In the genomic region with DNA sequence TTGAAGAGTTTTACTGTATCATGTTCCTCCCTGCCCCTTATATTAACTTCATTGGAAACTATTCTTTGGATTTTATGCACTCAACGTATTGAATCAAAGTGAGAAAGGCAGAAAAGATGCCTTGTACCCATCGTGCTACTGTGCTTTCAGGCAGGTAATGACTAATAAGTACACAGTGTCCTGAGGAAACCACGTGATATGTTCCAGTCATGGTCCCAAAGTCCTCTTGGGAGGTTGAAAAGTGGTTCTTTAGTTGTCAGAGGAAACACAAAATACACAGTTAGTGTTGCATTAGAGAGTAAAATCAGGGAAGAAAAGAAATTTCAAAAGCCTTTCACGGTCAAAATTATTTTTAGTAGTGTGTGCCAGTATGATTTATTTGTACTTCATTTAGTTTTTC, we compare ENCODE assay signal across 19 cellular contexts.
"Had no signal": no experiment of that assay in that cellular context is flagged by ENCODE, and none has a peak within 500 bp of the region (broad histone marks: within the 10 kb centered on the region; RNA-seq: fewer than 3 reads in every experiment).

No MANE protein-coding gene starts in this region.

- H3K27ac Mint-ChIP-seq: activated CD4-positive, alpha-beta T cell treated with anti-CD3 and anti-CD28 coated beads, Interleukin-2, amount 10 ng/mL, durations not matched to agents 24 days and 14 days; activated CD8-positive, alpha-beta T cell treated with anti-CD3 and anti-CD28 coated beads for 36 hours; activated naive CD4-positive, alpha-beta T cell treated with anti-CD3 and anti-CD28 coated beads for 36 hours; activated T-helper 17 cell treated with anti-CD3 and anti-CD28 coated beads, Interleukin-2, amount 50 U/mL, for 72 hours; naive B cell; T-cell had no signal

- H3K9me3 Mint-ChIP-seq: activated CD4-positive, alpha-beta T cell treated with anti-CD3 and anti-CD28 coated beads, Interleukin-2, amount 10 ng/mL, durations not matched to agents 24 days and 14 days; activated CD8-positive, alpha-beta T cell treated with anti-CD3 and anti-CD28 coated beads for 36 hours; activated naive CD4-positive, alpha-beta T cell treated with anti-CD3 and anti-CD28 coated beads for 36 hours had no signal

- ATAC-seq: activated CD8-positive, alpha-beta T cell treated with anti-CD3 and anti-CD28 coated beads for 36 hours; activated T-helper 17 cell treated with anti-CD3 and anti-CD28 coated beads, Interleukin-2, amount 50 U/mL, for 72 hours; mucosa of descending colon; T-cell had no signal

- DNase-seq: activated CD4-positive, alpha-beta T cell treated with anti-CD3 and anti-CD28 coated beads, Interleukin-2, amount 10 ng/mL, durations not matched to agents 24 days and 14 days; activated CD8-positive, alpha-beta T cell treated with anti-CD3 and anti-CD28 coated beads for 36 hours; activated naive CD4-positive, alpha-beta T cell treated with anti-CD3 and anti-CD28 coated beads for 36 hours; activated T-cell treated with anti-CD3 and anti-CD28 coated beads, Interleukin-2, amount 50 U/mL, for 1 hour; effector CD4-positive, alpha-beta T cell; foreskin fibroblast; hippocampal formation; islet precursor cell; mesenchymal stem cell; mucosa of descending colon; naive B cell; stimulated activated CD4-positive, alpha-beta T cell treated with anti-CD3 and anti-CD28 coated beads, Interleukin-15, amount 100 ng/mL, for 24 hours; stimulated activated CD4-positive, alpha-beta T cell treated with anti-CD3 and anti-CD28 coated beads, Interleukin-2, amount 100 ng/mL, for 48 hours; T-cell had no signal

- H3K27me3 ChIP-seq: ascending aorta had no signal

- H3K4me3 Mint-ChIP-seq: activated CD4-positive, alpha-beta T cell treated with anti-CD3 and anti-CD28 coated beads, Interleukin-2, amount 10 ng/mL, durations not matched to agents 24 days and 14 days; activated CD8-positive, alpha-beta T cell treated with anti-CD3 and anti-CD28 coated beads for 36 hours; activated naive CD4-positive, alpha-beta T cell treated with anti-CD3 and anti-CD28 coated beads for 36 hours; activated T-helper 17 cell treated with anti-CD3 and anti-CD28 coated beads, Interleukin-2, amount 50 U/mL, for 72 hours; naive B cell; neural crest cell; T-cell had no signal

- H3K36me3 Mint-ChIP-seq: naive B cell, T-cell had no signal

- H3K36me3 ChIP-seq: ascending aorta, thoracic aorta had no signal

- H3K4me3 ChIP-seq: ascending aorta, mucosa of descending colon, skin epidermis, thoracic aorta had no signal

- H3K27ac ChIP-seq: ascending aorta, skin epidermis, thoracic aorta had no signal

- H3K9me3 ChIP-seq: ascending aorta, mucosa of descending colon, thoracic aorta had no signal

- H3K4me1 Mint-ChIP-seq: activated CD4-positive, alpha-beta T cell treated with anti-CD3 and anti-CD28 coated beads, Interleukin-2, amount 10 ng/mL, durations not matched to agents 24 days and 14 days; activated T-helper 17 cell treated with anti-CD3 and anti-CD28 coated beads, Interleukin-2, amount 50 U/mL, for 72 hours; naive B cell; neural crest cell; T-cell had no signal

- H3K4me1 ChIP-seq: ascending aorta had no signal
